ENCODE assay signal across 12 cellular contexts in genomic region chr20:22490287-22491187, GRCh38.
DNase-seq lines count a peak whose midpoint lies in the region; ATAC-seq and TF ChIP-seq lines count a peak whose summit lies in the region.
"Had no signal": no experiment of that assay in that cellular context is flagged by ENCODE, and none has a peak within 500 bp of the region (broad histone marks: within the 10 kb centered on the region; RNA-seq: fewer than 3 reads in every experiment).

No MANE protein-coding gene starts in this region.

- peak; percentile 100 for DNase-seq in COLO668 (lab: John Stamatoyannopoulos, UW; ENCODE audit: unreplicated experiment)
- peak; percentile 82 for DNase-seq in NCI-H1105 (lab: John Stamatoyannopoulos, UW)
- DNase-seq in RWPE2 (ENCODE audit: low spot score) = no peak
- DNase-seq in left colon = peak; percentile 82 to 89
- DNase-seq in GM20000 (ENCODE audit: low spot score) = no peak
- DNase-seq in HAP-1 (ENCODE audit: low spot score in 2 of 2) = no peak
- DNase-seq: activated gamma-delta T cell treated with Interleukin-2 at 50 U/mL for 16 hours, HFFc6, KBM-7, T-helper 2 cell had no signal

- peak; percentile 50 for TF ChIP-seq CTCF in RWPE2 (IDR thresholded peaks at IDR 0.05; ENCODE audit: poor library complexity, severe bottlenecking)
- no peak for TF ChIP-seq CTCF in GM20000 (IDR thresholded peaks at IDR 0.05; ENCODE audit: extremely low read depth, missing control alignments)

- H3K36me3 ChIP-seq in RWPE2 (ENCODE audit: low read depth) (no peaks in the 10 kb centered on the region), HAP-1 (replicated peaks) (no peaks in the 10 kb centered on the region)

- H3K4me1 ChIP-seq in RWPE2 (ENCODE audit: insufficient read depth, poor library complexity, severe bottlenecking) = no peaks in the 10 kb centered on the region
- no peaks in the 10 kb centered on the region for H3K4me1 ChIP-seq in HAP-1

- in situ Hi-C loops in HAP-1 (cut with MboI; ENCODE audit: low sequenced_read_pairs) = no loop called here

- H3K9me3 ChIP-seq in RWPE2 (ENCODE audit: severe bottlenecking) = peaks cover 4% of the 10 kb centered on the region
- no peaks in the 10 kb centered on the region for H3K9me3 ChIP-seq in HAP-1

- H3K27me3 ChIP-seq in RWPE2 (ENCODE audit: insufficient read depth, poor library complexity, severe bottlenecking) = no peaks in the 10 kb centered on the region
- H3K27me3 ChIP-seq in HAP-1 (ENCODE audit: low read depth) = no peaks in the 10 kb centered on the region

- peak; percentile 21; the same call in 1 of the 3 replicates for ATAC-seq in RWPE2 (ENCODE audit: low read depth)
- peak; percentile 88 for ATAC-seq in left colon
- ATAC-seq in GM18907 (IDR thresholded peaks at IDR 0.05; ENCODE audit: unreplicated experiment) = no peak
- no peak for ATAC-seq in GM21526 (IDR thresholded peaks at IDR 0.05; ENCODE audit: low FRiP score, unreplicated experiment)

- no peak overlapping the region for H3K27ac ChIP-seq in RWPE2 (ENCODE audit: poor library complexity, severe bottlenecking)

- intact Hi-C loops in left colon (cut with DNase I, micrococcal nuclease) = no loop called here

- H3K4me3 ChIP-seq in RWPE2 (ENCODE audit: severe bottlenecking) (no peak overlapping the region), HAP-1 (no peak overlapping the region)

Comparison
In these comparisons a context has a peak if more than half of its experiments do, and no peak if none do; other contexts are left out.
1. DNase-seq: peak in COLO668 (single experiment), NCI-H1105 (single experiment) and left colon (2 of 2); none in RWPE2 (single experiment), GM20000 (single experiment) and HAP-1 (0 of 2).
2. ATAC-seq: peak in RWPE2 (single experiment) and left colon (single experiment); none in GM18907 (single experiment) and GM21526 (single experiment).